In genomic region chr6:134438825-134439224, GRCh38 we compare ENCODE assay signal across 22 cellular contexts.
"Had no signal": no experiment of that assay in that cellular context is flagged by ENCODE, and none has a peak within 500 bp of the region (broad histone marks: within the 10 kb centered on the region; RNA-seq: fewer than 3 reads in every experiment).

No MANE protein-coding gene starts in this region.

- H3K27ac Mint-ChIP-seq: effector memory CD8-positive, alpha-beta T cell; progenitor cell of endocrine pancreas had no signal

- H3K36me3 ChIP-seq: esophagus squamous epithelium, ovary, stomach, thyroid gland, upper lobe of left lung, vagina had no signal

- DNase-seq: cortex of kidney; effector memory CD8-positive, alpha-beta T cell; esophagus squamous epithelium; foreskin fibroblast; kidney glomerular epithelial cell; mammary epithelial cell; naive thymus-derived CD4-positive, alpha-beta T cell; nucleus accumbens; ovary; right cardiac atrium; small intestine; stimulated activated CD4-positive, alpha-beta T cell treated with anti-CD3 and anti-CD28 coated beads, Interleukin-12 subunit alpha, Interleukin-12 subunit beta, amount 100 ng/mL, for 4 hours; stimulated activated naive CD4-positive, alpha-beta T cell; stomach; thyroid gland; upper lobe of left lung had no signal

- H3K27me3 ChIP-seq: esophagus squamous epithelium, hepatocyte, ovary, stomach, thyroid gland, upper lobe of left lung, vagina had no signal

- H3K79me2 ChIP-seq: hepatocyte had no signal

- H3K27ac ChIP-seq: epithelial cell of prostate, hepatocyte, ovary, stomach, thyroid gland, vagina had no signal

- H3K9me3 Mint-ChIP-seq: effector memory CD8-positive, alpha-beta T cell; neural crest cell had no signal

- H3K4me2 ChIP-seq: hepatocyte had no signal

- ATAC-seq: effector memory CD8-positive, alpha-beta T cell; left lobe of liver; naive thymus-derived CD4-positive, alpha-beta T cell; right cardiac atrium had no signal

- H2AFZ ChIP-seq: hepatocyte had no signal

- H3K4me3 Mint-ChIP-seq: effector memory CD8-positive, alpha-beta T cell; naive thymus-derived CD4-positive, alpha-beta T cell; neural crest cell had no signal

- H3K4me3 ChIP-seq: esophagus squamous epithelium, hepatocyte, ovary, stomach, thyroid gland, upper lobe of left lung, vagina had no signal

- H3K27me3 Mint-ChIP-seq: effector memory CD8-positive, alpha-beta T cell; naive thymus-derived CD4-positive, alpha-beta T cell; progenitor cell of endocrine pancreas had no signal

- H3K9me3 ChIP-seq: esophagus squamous epithelium, ovary, stomach, thyroid gland, upper lobe of left lung, vagina had no signal
